Comparison of ENCODE assay signal across 18 cellular contexts in genomic region chr17:18159551-18160120, GRCh38. TPM values are rescaled to one million over a fixed set of nuclear protein-coding genes. Genes with fewer than 3 reads are reported as not detected.
DNase-seq lines count a peak whose midpoint lies in the region; ATAC-seq and TF ChIP-seq lines count a peak whose summit lies in the region.
"Had no signal": no experiment of that assay in that cellular context is flagged by ENCODE, and none has a peak within 500 bp of the region (broad histone marks: within the 10 kb centered on the region; RNA-seq: fewer than 3 reads in every experiment).

No MANE protein-coding gene starts in this region.

- H3K36me3 ChIP-seq in SK-N-SH (replicated peaks in 1 of 2; ENCODE audit: control insufficient read depth in 1 of 2, insufficient read depth in 2 of 2, low read length in 1 of 2) (no peaks in the 10 kb centered on the region), osteoblast (ENCODE audit: insufficient read depth, low read length) (no peaks in the 10 kb centered on the region)
- H3K36me3 ChIP-seq: BLaER1, brain microvascular endothelial cell had no signal

- 0 out of 2 replicates have a peak overlapping the region, but pooled peaks have one; percentile 22 for H2AFZ ChIP-seq in SK-N-SH (ENCODE audit: low read depth)
- H2AFZ ChIP-seq in osteoblast (ENCODE audit: low read length): no peak overlapping the region

- no peak overlapping the region for H3K9ac ChIP-seq in SK-N-SH
- H3K9ac ChIP-seq: BLaER1 had no signal

- POLR2A ChIA-PET in SK-N-SH (lab: Yijun Ruan, JAX): no interaction called here

- no peak for TF ChIP-seq RAD21 in SK-N-SH (IDR thresholded peaks at IDR 0.05; ENCODE audit: low read length)

- no peaks in the 10 kb centered on the region for H3K9me2 ChIP-seq in SK-N-SH

- H3K4me2 ChIP-seq in SK-N-SH (0 out of 2 replicates have a peak overlapping the region, but pooled peaks have one; percentile 12), osteoblast (ENCODE audit: insufficient read depth, low read length) (no peak overlapping the region)

- H3K9me3 ChIP-seq in SK-N-SH (no peaks in the 10 kb centered on the region), osteoblast (ENCODE audit: low read depth, low read length) (no peaks in the 10 kb centered on the region)
- H3K9me3 ChIP-seq: BLaER1 had no signal

- peaks cover 4 to 5% of the 10 kb centered on the region in 2 experiments; a peak in 1 of 4 replicates for H3K4me1 ChIP-seq in SK-N-SH (ENCODE audit: control insufficient read depth in 1 of 2, insufficient read depth in 2 of 2, low read depth in 1 of 2, low read length in 1 of 2)
- H3K4me1 ChIP-seq in osteoblast (ENCODE audit: insufficient read depth, low read length): peaks cover 20% of the 10 kb centered on the region

- no peak for TF ChIP-seq CTCF in SK-N-SH (IDR thresholded peaks at IDR 0.05)
- TF ChIP-seq CTCF in fibroblast of mammary gland (conservative IDR thresholded peaks at IDR 0.05; ENCODE audit: control insufficient read depth, insufficient read depth, low read depth, low read length): no peak
- no peak for TF ChIP-seq CTCF in osteoblast (IDR thresholded peaks at IDR 0.05; ENCODE audit: extremely low read depth, low read depth, low read length)

- H3K79me2 ChIP-seq in SK-N-SH (ENCODE audit: insufficient read depth) (no peaks in the 10 kb centered on the region), osteoblast (ENCODE audit: insufficient read depth, low read length) (no peaks in the 10 kb centered on the region)

- no peak for ATAC-seq in GM19395 (IDR thresholded peaks at IDR 0.05; ENCODE audit: unreplicated experiment)
- ATAC-seq in esophagus mucosa: no peak
- ATAC-seq: left lobe of liver, Panc1 had no signal

- WGBS in SK-N-SH (ENCODE audit: low lambda C conversion rate): 51% methylated on average over 3 of the region's 3 CpGs

- no peak overlapping the region for H3K4me3 ChIP-seq in SK-N-SH (ENCODE audit: low read depth in 2 of 2, low read length in 1 of 2)
- no peak overlapping the region for H3K4me3 ChIP-seq in fibroblast of mammary gland (ENCODE audit: control insufficient read depth, low read depth, low read length)
- no peak overlapping the region for H3K4me3 ChIP-seq in osteoblast (ENCODE audit: insufficient read depth, low read length)
- H3K4me3 ChIP-seq: BLaER1 had no signal

- CTCF ChIA-PET in SK-N-SH (lab: Yijun Ruan, JAX): interaction anchor here (1.4 to 1.8 kb wide), 2 partner anchors 9 to 19 kb away, joined by 3 to 4 read pairs; no protein-coding TSS in a partner anchor

- TF ChIP-seq EP300 in SK-N-SH (IDR thresholded peaks at IDR 0.05; ENCODE audit: borderline replicate concordance in 1 of 2, low read depth in 1 of 2, low read length in 1 of 2): no peak

- H3K27me3 ChIP-seq in SK-N-SH (ENCODE audit: insufficient read depth) (no peaks in the 10 kb centered on the region), osteoblast (ENCODE audit: insufficient read depth, low read length) (no peaks in the 10 kb centered on the region)
- H3K27me3 ChIP-seq: BLaER1, brain microvascular endothelial cell had no signal

- no peaks in the 10 kb centered on the region for H4K20me1 ChIP-seq in SK-N-SH (ENCODE audit: insufficient read depth)
- no peaks in the 10 kb centered on the region for H4K20me1 ChIP-seq in osteoblast (ENCODE audit: insufficient read depth, low read length)
- H4K20me1 ChIP-seq: BLaER1 had no signal

- H3K27ac ChIP-seq in SK-N-SH (ENCODE audit: low read depth in 2 of 2, low read length in 1 of 2): no peak overlapping the region
- no peak overlapping the region for H3K27ac ChIP-seq in osteoblast (ENCODE audit: low read depth, low read length)
- H3K27ac ChIP-seq: BLaER1, brain microvascular endothelial cell, VCaP had no signal

- H3F3A ChIP-seq in SK-N-SH (replicated peaks; ENCODE audit: insufficient read depth): no peaks in the 10 kb centered on the region

- DNase-seq in Daoy (ENCODE audit: low read depth): peak; percentile 28
- no peak for DNase-seq in SK-N-SH
- DNase-seq in fibroblast of mammary gland (ENCODE audit: low read depth): peak; percentile 72
- DNase-seq in osteoblast (ENCODE audit: insufficient read length, low spot score, missing footprints): peak; percentile 87
- DNase-seq in A172 (ENCODE audit: low spot score): no peak
- DNase-seq: activated naive CD4-positive, alpha-beta T cell treated with Interleukin-2 at 50 U/mL for 16 hours; brain microvascular endothelial cell; DND-41; NCI-H2081 treated with DMSO at 0.1 percent for 48 hours; NCI-H82; stimulated activated CD4-positive, alpha-beta T cell treated with anti-CD3 and anti-CD28 coated beads, Interleukin-15, amount 100 ng/mL, for 24 hours; substantia nigra had no signal

TF ChIP-seq in SK-N-SH, 30 proteins besides CTCF, POLR2A, EP300 and RAD21:
- TF ChIP-seq RCOR1 (IDR thresholded peaks at IDR 0.05; ENCODE audit: low read length): no peak
- TF ChIP-seq TCF12 (IDR thresholded peaks at IDR 0.05): no peak
TF ChIP-seq in SK-N-SH: peak in this region for 0.

RNA-seq across cellular contexts. Expression of gene ALKBH5, which starts 24.0 kb away (rescaled TPM):
- total RNA-seq in Daoy (2014; rRNA removed; shearing (Covaris generic)): 88.0 and 94.3 TPM in 2 replicates
- polyA plus RNA-seq in SK-N-SH (2012; rRNA removed): 41.0 and 42.9 TPM in 2 replicates
- polyA plus RNA-seq in SK-N-SH (2012; cell fraction: cytosol; rRNA removed): 32.7 and 42.2 TPM in 2 replicates
- polyA plus RNA-seq in SK-N-SH (2012; cell fraction: nucleus; rRNA removed): 19.4 and 24.2 TPM in 2 replicates
- total RNA-seq in osteoblast: 103 and 125 TPM in 2 replicates
- total RNA-seq in A172 (2014; rRNA removed; shearing (Covaris generic)): 107 and 116 TPM in 2 replicates
- total RNA-seq in esophagus mucosa: 45.3 TPM

RNA-seq across cellular contexts. Expression of gene MYO15A, which starts 51.1 kb away (rescaled TPM):
- 0.15 TPM in 1 of 2 replicates, not detected in the other for total RNA-seq in Daoy (2014; rRNA removed; shearing (Covaris generic))
- polyA plus RNA-seq in SK-N-SH (2012; rRNA removed): 0.15 and 0.43 TPM in 2 replicates
- polyA plus RNA-seq in SK-N-SH (2012; cell fraction: cytosol; rRNA removed): 0.09 and 0.14 TPM in 2 replicates
- polyA plus RNA-seq in SK-N-SH (2012; cell fraction: nucleus; rRNA removed): 3.1 TPM in 2 replicates
- total RNA-seq in osteoblast: 1.1 and 1.2 TPM in 2 replicates
- 0.02 and 0.09 TPM in 2 replicates for total RNA-seq in A172 (2014; rRNA removed; shearing (Covaris generic))
- total RNA-seq in esophagus mucosa: 0.44 TPM

Comparison
In these comparisons a context has a peak if more than half of its experiments do, and no peak if none do; other contexts are left out.
1. DNase-seq: peak in Daoy (single experiment), fibroblast of mammary gland (single experiment) and osteoblast (single experiment); none in SK-N-SH (single experiment) and A172 (single experiment).